In the genomic region with DNA sequence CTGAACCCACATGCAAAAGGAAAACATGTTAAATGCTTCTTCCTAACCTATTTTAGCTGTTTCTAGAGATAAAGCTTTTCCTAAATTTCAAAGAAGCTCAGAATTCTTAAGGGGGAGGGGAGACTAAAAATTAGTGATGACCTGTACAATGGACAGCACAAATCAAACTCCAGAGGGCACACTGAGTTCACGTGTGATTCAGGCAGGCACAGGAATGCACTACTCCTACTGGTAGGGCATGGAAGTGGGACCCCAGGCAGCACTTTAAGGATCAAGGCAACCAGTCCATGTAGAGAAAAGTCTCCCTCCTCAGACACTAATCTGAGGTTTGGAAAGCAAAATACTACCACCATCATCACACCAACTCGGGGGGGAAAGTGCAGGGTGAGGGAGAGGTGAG, we compare ENCODE assay signal across 1 cellular context.
TF ChIP-seq lines count a peak whose summit lies in the region.

No MANE protein-coding gene starts in this region.

TF ChIP-seq in GM23338, 12 proteins besides CTCF, POLR2A, EP300 and RAD21:
- TF ChIP-seq ZNF462 (CRISPR knock-in tag; IDR thresholded peaks at IDR 0.05), result peak; percentile 41; the same call in 1 of the 2 replicates
- TF ChIP-seq ZNF331 (CRISPR knock-in tag; IDR thresholded peaks at IDR 0.05; ENCODE audit: low read depth), result no peak
TF ChIP-seq in GM23338: peak in this region for 1.
